ENCODE assay signal across 8 cellular contexts in the genomic region with DNA sequence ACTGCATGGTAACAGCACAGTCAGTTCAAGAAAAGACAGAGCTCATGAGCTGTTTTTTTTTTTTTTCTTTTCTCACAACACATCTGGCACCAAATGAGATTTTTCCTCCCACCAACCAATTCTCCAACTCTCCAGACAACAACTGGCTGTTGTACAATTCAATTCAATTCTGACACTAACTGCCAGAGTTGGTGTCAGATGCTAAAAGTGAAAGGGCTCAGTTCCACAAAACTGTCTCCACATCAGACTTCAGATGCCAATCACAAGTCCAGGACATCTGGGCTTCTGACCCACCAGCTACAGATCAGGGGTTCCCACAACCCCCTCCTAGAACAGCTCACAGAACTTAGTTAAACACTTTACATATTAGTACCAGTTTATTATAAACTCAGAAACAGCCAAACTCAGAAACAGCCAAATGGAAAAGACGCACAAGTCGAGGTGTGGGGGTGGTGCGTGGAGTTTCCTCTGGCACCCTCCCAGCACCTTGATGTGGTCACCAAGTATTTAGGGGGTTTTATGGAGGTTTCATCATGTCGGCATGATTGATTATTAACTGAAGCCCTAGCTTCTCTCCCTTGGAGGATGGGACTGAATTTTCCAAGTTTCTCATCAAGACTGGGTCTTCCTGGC. TPM values are rescaled to one million over a fixed set of nuclear protein-coding genes. Genes with fewer than 3 reads are reported as not detected.
DNase-seq lines count a peak whose midpoint lies in the region; ATAC-seq lines count a peak whose summit lies in the region.

No MANE protein-coding gene starts in this region.

- H3K79me1 ChIP-seq in neuronal stem cell (ENCODE audit: low read depth, low read length), result no peaks in the 10 kb centered on the region

- DNase-seq in activated CD8-positive, alpha-beta memory T cell treated with anti-CD3 and anti-CD28 coated beads, Interleukin-2, amount 50 U/mL, for 48 hours, result peak; percentile 79
- DNase-seq in stimulated activated CD4-positive, alpha-beta T cell treated with anti-CD3 and anti-CD28 coated beads, Interleukin-1b, Interleukin-23, amount 100 ng/mL, for 48 hours, result peak; percentile 81
- DNase-seq in hippocampal formation (lab: John Stamatoyannopoulos, UW) (no peak), neuronal stem cell (ENCODE audit: low spot score) (no peak), MG63 (no peak), DMS 273 (lab: John Stamatoyannopoulos, UW; ENCODE audit: unreplicated experiment) (no peak)

- H2BK15ac ChIP-seq in neuronal stem cell (ENCODE audit: low read length), result no peak overlapping the region

- H3K27ac ChIP-seq in neuronal stem cell (replicated peaks; ENCODE audit: low read length), result no peak overlapping the region

- H3K36me3 ChIP-seq in neuronal stem cell (replicated peaks in 1 of 2; ENCODE audit: control insufficient read depth in 2 of 2, insufficient read depth in 2 of 2, low read length in 2 of 2) (no peaks in the 10 kb centered on the region), MG63 (no peaks in the 10 kb centered on the region)

- H2AK5ac ChIP-seq in neuronal stem cell (ENCODE audit: low read depth, low read length), result no peak overlapping the region

- no peak overlapping the region for H4K8ac ChIP-seq in neuronal stem cell (ENCODE audit: low read depth, low read length)

- no peak overlapping the region for H3K14ac ChIP-seq in neuronal stem cell (ENCODE audit: low read length)

- H2BK5ac ChIP-seq in neuronal stem cell (ENCODE audit: low read length), result no peak overlapping the region

- WGBS in neuronal stem cell (ENCODE audit: extremely low coverage in 2 of 2, insufficient read length in 2 of 2, insufficient replicate concordance in 1 of 2), 2 donors, result no CpG with 5 or more reads among the region's 4 CpGs

- no peaks in the 10 kb centered on the region for H3K9me3 ChIP-seq in neuronal stem cell (replicated peaks in 1 of 2; ENCODE audit: control insufficient read depth in 2 of 2, insufficient read depth in 1 of 2, low read depth in 1 of 2, low read length in 2 of 2)
- H3K9me3 ChIP-seq in MG63, result no peaks in the 10 kb centered on the region; the same call in 1 of the 2 replicates

- no peak overlapping the region for H2AFZ ChIP-seq in neuronal stem cell (ENCODE audit: low read length)

- no peak overlapping the region for H3K4me2 ChIP-seq in neuronal stem cell (ENCODE audit: insufficient read depth, low read length, poor library complexity, severe bottlenecking)

- no peak overlapping the region for H3K4me3 ChIP-seq in neuronal stem cell (ENCODE audit: low read length in 2 of 2)
- no peak overlapping the region for H3K4me3 ChIP-seq in MG63

- H3K4me1 ChIP-seq in neuronal stem cell (ENCODE audit: control insufficient read depth in 2 of 2, insufficient read depth in 1 of 2, low read depth in 1 of 2, low read length in 2 of 2), result no peaks in the 10 kb centered on the region

- H3K27me3 ChIP-seq in neuronal stem cell (ENCODE audit: control insufficient read depth in 3 of 3, insufficient read depth in 3 of 3, low read depth in 1 of 3, low read length in 3 of 3) (peaks cover 0 to 14% (median 0%) of the 10 kb centered on the region in 3 experiments), MG63 (no peaks in the 10 kb centered on the region)

- H4K91ac ChIP-seq in neuronal stem cell (ENCODE audit: low read depth, low read length, poor library complexity), result no peak overlapping the region

- no peak overlapping the region for H3K18ac ChIP-seq in neuronal stem cell (ENCODE audit: low read length)

- no peak overlapping the region for H2BK120ac ChIP-seq in neuronal stem cell (ENCODE audit: low read depth, low read length)

- no peak overlapping the region for H3K9ac ChIP-seq in neuronal stem cell (ENCODE audit: low read depth, low read length, poor library complexity)

- H3K4ac ChIP-seq in neuronal stem cell (ENCODE audit: low read length), result no peak overlapping the region

- ATAC-seq in GM18861 (IDR thresholded peaks at IDR 0.05; ENCODE audit: unreplicated experiment) (peak; percentile 81), HG03066 (IDR thresholded peaks at IDR 0.05; ENCODE audit: low read depth, unreplicated experiment) (peak; percentile 82)

- no peak overlapping the region for H3K23ac ChIP-seq in neuronal stem cell (ENCODE audit: low read depth, low read length, poor library complexity)

- no peak overlapping the region for H2BK12ac ChIP-seq in neuronal stem cell (ENCODE audit: low read length)

RNA-seq across cellular contexts. Expression of gene LRRC8D, which starts 39.2 kb away (rescaled TPM):
- 26.2 TPM for polyA plus RNA-seq in neuronal stem cell (2013, experiment 1 of 2)
- 27.3 TPM for polyA plus RNA-seq in neuronal stem cell (2013, experiment 2 of 2)
- total RNA-seq in MG63 (2014; rRNA removed; shearing (Covaris generic); ENCODE audit: low replicate concordance), result 21.2 and 21.5 TPM in 2 replicates

Comparison
In these comparisons a context has a peak if more than half of its experiments do, and no peak if none do; other contexts are left out.
1. DNase-seq: peak in activated CD8-positive, alpha-beta memory T cell treated with anti-CD3 and anti-CD28 coated beads, Interleukin-2, amount 50 U/mL, for 48 hours (single experiment) and stimulated activated CD4-positive, alpha-beta T cell treated with anti-CD3 and anti-CD28 coated beads, Interleukin-1b, Interleukin-23, amount 100 ng/mL, for 48 hours (single experiment); none in hippocampal formation (0 of 2), neuronal stem cell (single experiment), MG63 (single experiment) and DMS 273 (single experiment).